In genomic region chr22:45223304-45224117, GRCh38 we compare ENCODE assay signal across 17 cellular contexts. TPM values are rescaled to one million over a fixed set of nuclear protein-coding genes. Genes with fewer than 3 reads are reported as not detected.
DNase-seq lines count a peak whose midpoint lies in the region; ATAC-seq and TF ChIP-seq lines count a peak whose summit lies in the region.
"Had no signal": no experiment of that assay in that cellular context is flagged by ENCODE, and none has a peak within 500 bp of the region (broad histone marks: within the 10 kb centered on the region; RNA-seq: fewer than 3 reads in every experiment).

No MANE protein-coding gene starts in this region.

- H3K9me3 Mint-ChIP-seq in glutamatergic neuron (ENCODE audit: unreplicated experiment) (peaks cover 12% of the 10 kb centered on the region), type B pancreatic cell (no peaks in the 10 kb centered on the region)
- H3K9me3 Mint-ChIP-seq: activated CD4-positive, alpha-beta memory T cell treated with anti-CD3 and anti-CD28 coated beads for 36 hours; activated naive CD8-positive, alpha-beta T cell treated with anti-CD3 and anti-CD28 coated beads, Interleukin-2, amount 10 ng/mL, durations not matched to agents 7 days and 5 days; activated T-cell treated with anti-CD3 and anti-CD28 coated beads, Interleukin-2, amount 50 U/mL, for 4 hours; HFFc6 had no signal

- H3K27ac Mint-ChIP-seq in glutamatergic neuron (ENCODE audit: unreplicated experiment) (peak overlapping the region; percentile 35), type B pancreatic cell (no peak overlapping the region)
- H3K27ac Mint-ChIP-seq: activated CD4-positive, alpha-beta memory T cell treated with anti-CD3 and anti-CD28 coated beads for 36 hours; activated naive CD8-positive, alpha-beta T cell treated with anti-CD3 and anti-CD28 coated beads, Interleukin-2, amount 10 ng/mL, durations not matched to agents 7 days and 5 days; HFFc6 had no signal

- peak overlapping the region in 7 of 11 experiments; percentile 14 to 77 (median 66); a peak in 6 of 22 replicates for H3K27ac ChIP-seq in BLaER1 treated with 17β-estradiol and CSF1 and Interleukin-3, amounts not matched to agents 10 nM and 100 nM
- H3K27ac ChIP-seq in HL-60 (replicated peaks) (peak overlapping the region; percentile 98), angular gyrus (ENCODE audit: low read depth, low read length) (peak overlapping the region; percentile 97), WERI-Rb-1 (no peak overlapping the region)
- H3K27ac ChIP-seq: breast epithelium had no signal

- H3K4me3 Mint-ChIP-seq in glutamatergic neuron (ENCODE audit: unreplicated experiment) (no peak overlapping the region), type B pancreatic cell (no peak overlapping the region)
- H3K4me3 Mint-ChIP-seq: activated CD4-positive, alpha-beta memory T cell treated with anti-CD3 and anti-CD28 coated beads for 36 hours; activated naive CD8-positive, alpha-beta T cell treated with anti-CD3 and anti-CD28 coated beads, Interleukin-2, amount 10 ng/mL, durations not matched to agents 7 days and 5 days; activated T-cell treated with anti-CD3 and anti-CD28 coated beads, Interleukin-2, amount 50 U/mL, for 4 hours; HFFc6 had no signal

- H3K36me3 ChIP-seq in BLaER1 treated with 17β-estradiol and CSF1 and Interleukin-3, amounts not matched to agents 10 nM and 100 nM, result peaks cover 0 to 20% (median 5%) of the 10 kb centered on the region in 11 experiments; a peak in 10 of 22 replicates
- H3K36me3 ChIP-seq in WERI-Rb-1, result no peaks in the 10 kb centered on the region
- H3K36me3 ChIP-seq: breast epithelium had no signal

- peak overlapping the region in 10 of 11 experiments; percentile 26 to 91 (median 44); a peak in 18 of 22 replicates for H3K4me2 ChIP-seq in BLaER1 treated with 17β-estradiol and CSF1 and Interleukin-3, amounts not matched to agents 10 nM and 100 nM

- H3K4me3 ChIP-seq in BLaER1 treated with 17β-estradiol and CSF1 and Interleukin-3, amounts not matched to agents 10 nM and 100 nM, result no peak overlapping the region
- H3K4me3 ChIP-seq in HL-60 (replicated peaks; ENCODE audit: insufficient read depth, low read length) (no peak overlapping the region), WERI-Rb-1 (ENCODE audit: low read depth, low read length) (no peak overlapping the region)
- H3K4me3 ChIP-seq: breast epithelium had no signal

- H3K4me1 Mint-ChIP-seq in glutamatergic neuron (ENCODE audit: low read depth, unreplicated experiment) (peaks cover 46% of the 10 kb centered on the region), type B pancreatic cell (ENCODE audit: unreplicated experiment) (peaks cover 48% of the 10 kb centered on the region)

- H3K27me3 ChIP-seq in BLaER1 treated with 17β-estradiol and CSF1 and Interleukin-3, amounts not matched to agents 10 nM and 100 nM, result no peaks in the 10 kb centered on the region
- H3K27me3 ChIP-seq in HL-60 (ENCODE audit: insufficient read depth, poor library complexity, severe bottlenecking) (no peaks in the 10 kb centered on the region), WERI-Rb-1 (ENCODE audit: insufficient read depth, low read depth, severe bottlenecking) (no peaks in the 10 kb centered on the region)
- H3K27me3 ChIP-seq: breast epithelium had no signal

- DNase-seq in HL-60 (ENCODE audit: low read depth in 1 of 2, low spot score in 1 of 2) (no peak), glutamatergic neuron (no peak), type B pancreatic cell (ENCODE audit: extremely low spot score, unreplicated experiment) (no peak), WERI-Rb-1 (no peak)
- DNase-seq in stimulated activated CD4-positive, alpha-beta T cell treated with anti-CD3 and anti-CD28 coated beads, Interleukin-4, amount 100 ng/mL, for 1 hour, result no peak
- DNase-seq: activated CD4-positive, alpha-beta memory T cell treated with anti-CD3 and anti-CD28 coated beads for 36 hours; activated naive CD8-positive, alpha-beta T cell treated with anti-CD3 and anti-CD28 coated beads, Interleukin-2, amount 10 ng/mL, durations not matched to agents 7 days and 5 days; activated T-cell treated with anti-CD3 and anti-CD28 coated beads, Interleukin-2, amount 50 U/mL, for 4 hours; EL; foreskin fibroblast; HFFc6; NCI-H2029 treated with DMSO at 0.1 percent for 48 hours; NCI-H748 treated with DMSO at 0.1 percent for 48 hours had no signal

- TF ChIP-seq CTCF in HL-60 (IDR thresholded peaks at IDR 0.05; ENCODE audit: insufficient read depth, low read length) (no peak), glutamatergic neuron (IDR thresholded peaks at IDR 0.05; ENCODE audit: partially characterized antibody, unreplicated experiment) (no peak), type B pancreatic cell (conservative IDR thresholded peaks at IDR 0.05) (no peak), WERI-Rb-1 (IDR thresholded peaks at IDR 0.05; ENCODE audit: low read depth, low read length) (no peak)

- no peaks in the 10 kb centered on the region for H3K9me3 ChIP-seq in BLaER1 treated with 17β-estradiol and CSF1 and Interleukin-3, amounts not matched to agents 10 nM and 100 nM (replicated peaks in 1 of 11)
- H3K9me3 ChIP-seq in WERI-Rb-1 (ENCODE audit: severe bottlenecking), result no peaks in the 10 kb centered on the region
- H3K9me3 ChIP-seq: breast epithelium had no signal

- ATAC-seq in HG02763 (IDR thresholded peaks at IDR 0.05; ENCODE audit: unreplicated experiment), result no peak
- ATAC-seq: activated T-cell treated with anti-CD3 and anti-CD28 coated beads, Interleukin-2, amount 50 U/mL, for 4 hours had no signal

- H3K27me3 Mint-ChIP-seq in glutamatergic neuron (ENCODE audit: unreplicated experiment) (peaks cover 9% of the 10 kb centered on the region), type B pancreatic cell (no peaks in the 10 kb centered on the region)
- H3K27me3 Mint-ChIP-seq: activated CD4-positive, alpha-beta memory T cell treated with anti-CD3 and anti-CD28 coated beads for 36 hours; activated naive CD8-positive, alpha-beta T cell treated with anti-CD3 and anti-CD28 coated beads, Interleukin-2, amount 10 ng/mL, durations not matched to agents 7 days and 5 days had no signal

- peaks cover 86 to 99% (median 91%) of the 10 kb centered on the region in 10 experiments for H3K4me1 ChIP-seq in BLaER1 treated with 17β-estradiol and CSF1 and Interleukin-3, amounts not matched to agents 10 nM and 100 nM
- H3K4me1 ChIP-seq: breast epithelium had no signal

- H3K9ac ChIP-seq in BLaER1 treated with 17β-estradiol and CSF1 and Interleukin-3, amounts not matched to agents 10 nM and 100 nM, result no peak overlapping the region

- H4K20me1 ChIP-seq in BLaER1 treated with 17β-estradiol and CSF1 and Interleukin-3, amounts not matched to agents 10 nM and 100 nM, result peaks cover 58 to 100% (median 84%) of the 10 kb centered on the region in 11 experiments; a peak in 21 of 22 replicates

- H3K36me3 Mint-ChIP-seq in glutamatergic neuron (ENCODE audit: unreplicated experiment) (no peaks in the 10 kb centered on the region), type B pancreatic cell (no peaks in the 10 kb centered on the region)
- H3K36me3 Mint-ChIP-seq: activated CD4-positive, alpha-beta memory T cell treated with anti-CD3 and anti-CD28 coated beads for 36 hours; activated naive CD8-positive, alpha-beta T cell treated with anti-CD3 and anti-CD28 coated beads, Interleukin-2, amount 10 ng/mL, durations not matched to agents 7 days and 5 days had no signal

RNA-seq across cellular contexts. Expression of gene KIAA0930, which starts 17.2 kb away (rescaled TPM):
- total RNA-seq in glutamatergic neuron (ENCODE audit: unreplicated experiment) (170 TPM), type B pancreatic cell (ENCODE audit: low replicate concordance) (54.1 and 68.0 TPM in 2 replicates)

RNA-seq across cellular contexts. Expression of gene NUP50, which starts 59.8 kb away (rescaled TPM):
- total RNA-seq in glutamatergic neuron (ENCODE audit: unreplicated experiment), result 79.0 TPM
- 83.6 and 93.0 TPM in 2 replicates for total RNA-seq in type B pancreatic cell (ENCODE audit: low replicate concordance)
